ENCODE assay signal across 21 cellular contexts in the genomic region with DNA sequence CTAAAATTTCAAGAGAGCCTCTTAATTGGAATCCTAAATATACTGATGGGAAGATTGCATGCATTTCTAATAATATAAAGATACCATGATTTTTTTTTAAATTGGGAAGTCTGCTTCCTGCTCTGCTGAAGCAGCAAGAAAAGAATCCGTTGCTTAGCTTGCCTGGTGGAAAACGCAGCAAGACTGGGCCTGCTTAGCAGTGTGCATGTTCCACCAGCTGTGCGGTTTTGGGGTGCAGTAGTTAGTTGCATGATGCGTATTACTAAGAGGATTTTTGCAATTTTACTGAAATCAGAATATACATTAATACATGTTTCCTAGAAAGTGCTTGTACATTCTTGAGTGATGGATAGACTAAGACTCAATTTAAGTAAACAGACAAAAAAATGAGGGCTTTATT.
"Had no signal": no experiment of that assay in that cellular context is flagged by ENCODE, and none has a peak within 500 bp of the region (broad histone marks: within the 10 kb centered on the region; RNA-seq: fewer than 3 reads in every experiment).

No MANE protein-coding gene starts in this region.

- FAIRE-seq: K562, RCC 7860 had no signal

- DNase-seq: Kasumi-1, MM.1S, NCI-H1092 treated with DMSO at 0.1 percent for 48 hours, NCI-H1417, NCI-H1436 treated with DMSO at 0.1 percent for 48 hours, NCI-H1694, NCI-H1930, NCI-H2081, NCI-H2107, NCI-H2227 treated with DMSO at 0.1 percent for 48 hours, NCI-H524, NCI-H526 treated with DMSO at 0.1 percent for 48 hours, NCI-H748 treated with DMSO at 0.1 percent for 48 hours, RPMI8226, SHP77, SK-N-SH, SW 1271 had no signal

- H3K4me3 ChIP-seq: K562 had no signal

- H3K27me3 Mint-ChIP-seq: IgD-negative memory B cell had no signal

- H3K27ac ChIP-seq: KMS-11 had no signal

- ATAC-seq: K562 had no signal

- H3K27ac Mint-ChIP-seq: IgD-negative memory B cell had no signal

- H3K9me3 ChIP-seq: SK-N-SH had no signal

- H3K4me3 Mint-ChIP-seq: IgD-negative memory B cell had no signal
